17 cellular contexts compared by ENCODE assay signal in genomic region chr14:35858521-35859209, GRCh38. TPM values are rescaled to one million over a fixed set of nuclear protein-coding genes. Genes with fewer than 3 reads are reported as not detected.
A peak's percentile ranks its signal among the peaks of the same experiment; 100 is the strongest.
DNase-seq lines count a peak whose midpoint lies in the region; ATAC-seq, FAIRE-seq and TF ChIP-seq lines count a peak whose summit lies in the region.
"Had no signal": no experiment of that assay in that cellular context is flagged by ENCODE, and none has a peak within 500 bp of the region (broad histone marks: within the 10 kb centered on the region; RNA-seq: fewer than 3 reads in every experiment).

No MANE protein-coding gene starts in this region.

- H2AFZ ChIP-seq in PC-3 (ENCODE audit: low read length) (no peak overlapping the region), keratinocyte (ENCODE audit: control insufficient read depth, low read length) (no peak overlapping the region)

- H3K9me3 ChIP-seq in PC-3 (ENCODE audit: low read length) (no peaks in the 10 kb centered on the region), keratinocyte (ENCODE audit: control insufficient read depth, low read depth, low read length) (no peaks in the 10 kb centered on the region), prostate gland (no peaks in the 10 kb centered on the region)
- H3K9me3 ChIP-seq: neutrophil had no signal

- H3K27me3 ChIP-seq in PC-3 (ENCODE audit: low read length), result no peaks in the 10 kb centered on the region
- H3K27me3 ChIP-seq in bronchial epithelial cell (ENCODE audit: control insufficient read depth, insufficient read depth, low read length), result no peaks in the 10 kb centered on the region
- H3K27me3 ChIP-seq in keratinocyte (ENCODE audit: control insufficient read depth, extremely low read depth, insufficient read depth, low read length), result no peaks in the 10 kb centered on the region
- no peaks in the 10 kb centered on the region for H3K27me3 ChIP-seq in prostate gland (replicated peaks; ENCODE audit: insufficient read depth)
- H3K27me3 ChIP-seq: neutrophil had no signal

- FAIRE-seq in bronchial epithelial cell (lab: Jason Lieb, UNC) (peak; percentile 50), keratinocyte (lab: Jason Lieb, UNC) (peak; percentile 93)
- FAIRE-seq: TTC549 had no signal

- H3K79me2 ChIP-seq in PC-3 (ENCODE audit: low read length), result no peaks in the 10 kb centered on the region
- no peaks in the 10 kb centered on the region for H3K79me2 ChIP-seq in keratinocyte (ENCODE audit: control insufficient read depth, insufficient read depth, low read length)

- no TSS peak for BruUV-seq in PC-3 (replicated peaks; lab: Mats Ljungman, UMichigan)

- no peak overlapping the region for H3K27ac ChIP-seq in PC-3 (ENCODE audit: low read length)
- peak overlapping the region; percentile 56 for H3K27ac ChIP-seq in keratinocyte (ENCODE audit: control insufficient read depth, insufficient read depth, low read length)
- H3K27ac ChIP-seq in prostate gland, result no peak overlapping the region
- H3K27ac ChIP-seq: neutrophil had no signal

- no peaks in the 10 kb centered on the region for H3K36me3 ChIP-seq in PC-3 (ENCODE audit: low read depth, low read length)
- peaks cover 1% of the 10 kb centered on the region for H3K36me3 ChIP-seq in bronchial epithelial cell (ENCODE audit: control insufficient read depth, insufficient read depth, low read length)
- H3K36me3 ChIP-seq in keratinocyte (ENCODE audit: control insufficient read depth in 2 of 2, extremely low read depth in 1 of 2, insufficient read depth in 2 of 2, low read length in 2 of 2), result peaks cover 0 to 1% of the 10 kb centered on the region in 2 experiments
- no peaks in the 10 kb centered on the region for H3K36me3 ChIP-seq in prostate gland
- H3K36me3 ChIP-seq: neutrophil had no signal

- DNase-seq in ELF-1 (ENCODE audit: low read depth, low spot score) (peak; percentile 4), PC-3 (no peak), bronchial epithelial cell (ENCODE audit: low read depth) (peak; percentile 92), keratinocyte (ENCODE audit: low read depth, low spot score) (peak; percentile 52), prostate gland (ENCODE audit: low spot score) (no peak), Ammon's horn (ENCODE audit: low spot score) (no peak), NCI-H748 treated with DMSO at 0.1 percent for 48 hours (lab: John Stamatoyannopoulos, UW) (no peak)
- DNase-seq: activated CD4-positive, alpha-beta T cell treated with anti-CD3 and anti-CD28 coated beads, Interleukin-2, amount 50 U/mL, for 48 hours; activated naive CD8-positive, alpha-beta T cell treated with anti-CD3 and anti-CD28 coated beads, Interleukin-2, amount 10 ng/mL, durations not matched to agents 7 days and 5 days; activated T-cell treated with anti-CD3 and anti-CD28 coated beads, Interleukin-2, amount 50 U/mL, for 24 hours; NCI-H2029; NCI-H69; stimulated activated CD4-positive, alpha-beta T cell treated with anti-CD3 and anti-CD28 coated beads, Interleukin-2, amount 100 ng/mL, for 24 hours had no signal

- CTCF ChIA-PET in PC-3 (lab: Charles Lee), result no interaction called here

- no peak overlapping the region for H3K4me2 ChIP-seq in PC-3 (ENCODE audit: low read length)
- H3K4me2 ChIP-seq in keratinocyte (ENCODE audit: control insufficient read depth, extremely low read depth, insufficient read depth, low read depth, low read length), result peak overlapping the region; percentile 17

- intact Hi-C loops in PC-3 (cut with micrococcal nuclease) (no loop called here), prostate gland (cut with DNase I) (no loop called here)

- H3K4me1 ChIP-seq in PC-3 (ENCODE audit: insufficient read depth, low read length), result no peaks in the 10 kb centered on the region
- H3K4me1 ChIP-seq in keratinocyte (ENCODE audit: control insufficient read depth, extremely low read depth, insufficient read depth, low read length), result peaks cover 11% of the 10 kb centered on the region
- H3K4me1 ChIP-seq in prostate gland (replicated peaks), result no peaks in the 10 kb centered on the region

- POLR2A ChIA-PET in PC-3 (lab: Charles Lee; ENCODE audit: unreplicated experiment), result no interaction called here

- no peak for TF ChIP-seq CTCF in PC-3 (conservative IDR thresholded peaks at IDR 0.05; ENCODE audit: low read depth, low read length)
- TF ChIP-seq CTCF in bronchial epithelial cell (IDR thresholded peaks at IDR 0.05; ENCODE audit: insufficient read depth, low read length, severe bottlenecking), result no peak
- no peak for TF ChIP-seq CTCF in keratinocyte (optimal IDR thresholded peaks at IDR 0.05 in 1 of 3, IDR thresholded peaks at IDR 0.05 in 1 of 3, conservative IDR thresholded peaks at IDR 0.05 in 1 of 3; ENCODE audit: extremely low read depth in 1 of 3, insufficient read depth in 2 of 3, low read length in 3 of 3)
- TF ChIP-seq CTCF in prostate gland (IDR thresholded peaks at IDR 0.05), result no peak

- no peaks in the 10 kb centered on the region for H3K9me1 ChIP-seq in keratinocyte (ENCODE audit: control insufficient read depth, extremely low read depth, insufficient read depth, low read length)

- H3K9ac ChIP-seq in PC-3 (ENCODE audit: low read length) (no peak overlapping the region), keratinocyte (ENCODE audit: control insufficient read depth, extremely low read depth, insufficient read depth, low read length) (no peak overlapping the region)

- dilution Hi-C loops in keratinocyte (cut with MboI; ENCODE audit: extremely low pct_ligation_motif_present, low sequenced_read_pairs), result no loop called here

- no peaks in the 10 kb centered on the region for H3F3A ChIP-seq in PC-3 (ENCODE audit: low read length, unreplicated experiment)

- TF ChIP-seq POLR2A in prostate gland (IDR thresholded peaks at IDR 0.05), result no peak

- no peaks in the 10 kb centered on the region for H3K9me2 ChIP-seq in PC-3 (replicated peaks; ENCODE audit: low read length)

- no peak overlapping the region for H3K4me3 ChIP-seq in PC-3 (ENCODE audit: low read length)
- no peak overlapping the region for H3K4me3 ChIP-seq in bronchial epithelial cell (ENCODE audit: low read depth, low read length)
- H3K4me3 ChIP-seq in keratinocyte (ENCODE audit: control insufficient read depth in 2 of 3, extremely low read depth in 1 of 3, insufficient read depth in 2 of 3, low read depth in 1 of 3, low read length in 3 of 3), result no peak overlapping the region
- no peak overlapping the region for H3K4me3 ChIP-seq in prostate gland

- no peaks in the 10 kb centered on the region for H4K20me1 ChIP-seq in PC-3 (ENCODE audit: low read length)
- H4K20me1 ChIP-seq in keratinocyte (ENCODE audit: control insufficient read depth, extremely low read depth, insufficient read depth, low read length), result no peaks in the 10 kb centered on the region

- 93% methylated on average over 7 of the region's 7 CpGs for WGBS in prostate gland

- peak; percentile 15; the same call in 1 of the 2 replicates for ATAC-seq in PC-3
- ATAC-seq in HG03108 (IDR thresholded peaks at IDR 0.05; ENCODE audit: unreplicated experiment), result no peak
- ATAC-seq: sciatic nerve had no signal

RNA-seq across cellular contexts. Expression of gene BRMS1L, which starts 32.5 kb away (rescaled TPM):
- total RNA-seq in PC-3 (2014; rRNA removed) (4.8 and 10.3 TPM in 2 replicates), bronchial epithelial cell (3.9 and 4.6 TPM in 2 replicates), prostate gland (1 to 10 TPM; 5.2 to 6.6 TPM)
- 5.9 to 12.0 TPM (median 6.4 TPM) in 3 replicates for polyA plus RNA-seq in keratinocyte
- polyA plus RNA-seq in keratinocyte (2011; ENCODE audit: low read depth), result 23.2 TPM
- 4.8 and 9.3 TPM in 2 replicates for polyA plus RNA-seq in keratinocyte (2011; cell fraction: cytosol; rRNA removed)
- 4.6 and 10.4 TPM in 2 replicates for polyA plus RNA-seq in keratinocyte (2011; cell fraction: nucleus; rRNA removed)
- polyA plus RNA-seq in keratinocyte (2012; ENCODE audit: low replicate concordance), result 3.9 and 8.4 TPM in 2 replicates
- polyA minus RNA-seq in keratinocyte, result 0.82 to 4.6 TPM (median 0.85 TPM) in 3 replicates
- polyA minus RNA-seq in keratinocyte (2011; cell fraction: cytosol; rRNA and poly(A)+ RNA removed), result 3.1 TPM
- 2.3 and 13.7 TPM in 2 replicates for polyA minus RNA-seq in keratinocyte (2011; cell fraction: nucleus; rRNA and poly(A)+ RNA removed)

RNA-seq across cellular contexts. Expression of gene RALGAPA1, which starts 49.6 kb away (rescaled TPM):
- total RNA-seq in PC-3 (2014; rRNA removed) (20.3 and 24.0 TPM in 2 replicates), bronchial epithelial cell (28.2 and 44.5 TPM in 2 replicates), prostate gland (10 to 100 TPM; 65.5 to 66.6 TPM)
- 6.2 to 12.1 TPM (median 10.9 TPM) in 3 replicates for polyA plus RNA-seq in keratinocyte
- 13.0 TPM for polyA plus RNA-seq in keratinocyte (2011; ENCODE audit: low read depth)
- 3.9 and 9.4 TPM in 2 replicates for polyA plus RNA-seq in keratinocyte (2011; cell fraction: cytosol; rRNA removed)
- polyA plus RNA-seq in keratinocyte (2011; cell fraction: nucleus; rRNA removed), result 17.7 and 20.1 TPM in 2 replicates
- polyA plus RNA-seq in keratinocyte (2012; ENCODE audit: low replicate concordance), result 7.0 and 12.4 TPM in 2 replicates
- polyA minus RNA-seq in keratinocyte, result 8.3 to 43.0 TPM (median 26.8 TPM) in 3 replicates
- 17.3 TPM for polyA minus RNA-seq in keratinocyte (2011; cell fraction: cytosol; rRNA and poly(A)+ RNA removed)
- 33.6 and 73.1 TPM in 2 replicates for polyA minus RNA-seq in keratinocyte (2011; cell fraction: nucleus; rRNA and poly(A)+ RNA removed)

Comparison
In these comparisons a context has a peak if more than half of its experiments do, and no peak if none do; other contexts are left out.
1. DNase-seq: peak in ELF-1 (single experiment), bronchial epithelial cell (single experiment) and keratinocyte (single experiment); none in PC-3 (single experiment), prostate gland (single experiment), Ammon's horn (single experiment) and NCI-H748 treated with DMSO at 0.1 percent for 48 hours (single experiment).